In genomic region chr1:232385221-232385620, GRCh38 we compare ENCODE assay signal across 15 cellular contexts.
DNase-seq lines count a peak whose midpoint lies in the region; ATAC-seq and TF ChIP-seq lines count a peak whose summit lies in the region.
"Had no signal": no experiment of that assay in that cellular context is flagged by ENCODE, and none has a peak within 500 bp of the region (broad histone marks: within the 10 kb centered on the region; RNA-seq: fewer than 3 reads in every experiment).

No MANE protein-coding gene starts in this region.

- WGBS in sigmoid colon, 2 donors, result 91 to 92% methylated on average over 10 of the region's 10 CpGs

- peaks cover 2% of the 10 kb centered on the region for H3K27me3 ChIP-seq in adipocyte (replicated peaks; ENCODE audit: control insufficient read depth, insufficient read depth, low read length)
- H3K27me3 ChIP-seq in sigmoid colon, result no peaks in the 10 kb centered on the region
- H3K27me3 ChIP-seq: gastrocnemius medialis had no signal

- H3K4me1 Mint-ChIP-seq in T-helper 17 cell, result no peaks in the 10 kb centered on the region
- H3K4me1 Mint-ChIP-seq: stimulated activated naive CD8-positive, alpha-beta T cell treated with anti-CD3 and anti-CD28 coated beads, Interleukin-15, amount 100 ng/mL, for 72 hours had no signal

- no peak overlapping the region for H3K27ac ChIP-seq in sigmoid colon
- H3K27ac ChIP-seq: gastrocnemius medialis, neutrophil had no signal

- TF ChIP-seq EP300 in sigmoid colon (IDR thresholded peaks at IDR 0.05), result no peak

- H3K27me3 Mint-ChIP-seq in T-helper 17 cell, result peaks cover 7% of the 10 kb centered on the region

- TF ChIP-seq CTCF in fibroblast of villous mesenchyme (IDR thresholded peaks at IDR 0.05; ENCODE audit: insufficient read depth, low read depth, low read length), result no peak
- TF ChIP-seq CTCF in sigmoid colon (IDR thresholded peaks at IDR 0.05), result no peak

- no peak for TF ChIP-seq POLR2A in sigmoid colon (IDR thresholded peaks at IDR 0.05)

- H3K36me3 Mint-ChIP-seq in T-helper 17 cell (ENCODE audit: low read depth), result no peaks in the 10 kb centered on the region

- H3K36me3 ChIP-seq in adipocyte (ENCODE audit: control insufficient read depth, insufficient read depth, low read length, severe bottlenecking) (no peaks in the 10 kb centered on the region), sigmoid colon (no peaks in the 10 kb centered on the region)
- H3K36me3 ChIP-seq: gastrocnemius medialis, neutrophil had no signal

- no peak overlapping the region for H3K27ac Mint-ChIP-seq in T-helper 17 cell
- H3K27ac Mint-ChIP-seq: activated T-cell treated with anti-CD3 and anti-CD28 coated beads, Interleukin-2, amount 50 U/mL, for 24 hours had no signal

- no peaks in the 10 kb centered on the region for H3K9me3 ChIP-seq in adipocyte (ENCODE audit: control insufficient read depth, low read length)
- H3K9me3 ChIP-seq in sigmoid colon, result no peaks in the 10 kb centered on the region
- H3K9me3 ChIP-seq in T-helper 17 cell (ENCODE audit: control insufficient read depth, low read length, poor library complexity, severe bottlenecking), result no peaks in the 10 kb centered on the region
- H3K9me3 ChIP-seq: gastrocnemius medialis, neutrophil had no signal

- no peak overlapping the region for H3K4me3 ChIP-seq in adipocyte (ENCODE audit: low read length)
- no peak overlapping the region for H3K4me3 ChIP-seq in fibroblast of villous mesenchyme (ENCODE audit: low read depth, low read length)
- no peak overlapping the region for H3K4me3 ChIP-seq in sigmoid colon
- H3K4me3 ChIP-seq: gastrocnemius medialis had no signal

- no peak overlapping the region for H3K9ac ChIP-seq in adipocyte (ENCODE audit: low read length)

- H3K4me3 Mint-ChIP-seq in T-helper 17 cell, result no peak overlapping the region
- H3K4me3 Mint-ChIP-seq: activated T-cell treated with anti-CD3 and anti-CD28 coated beads, Interleukin-2, amount 50 U/mL, for 24 hours; stimulated activated naive CD8-positive, alpha-beta T cell treated with anti-CD3 and anti-CD28 coated beads, Interleukin-15, amount 100 ng/mL, for 72 hours had no signal

- intact Hi-C loops in sigmoid colon (cut with DNase I), result no loop called here

- peaks cover 4% of the 10 kb centered on the region for H3K4me1 ChIP-seq in adipocyte (ENCODE audit: control insufficient read depth, insufficient read depth, low read length)
- no peaks in the 10 kb centered on the region for H3K4me1 ChIP-seq in sigmoid colon
- H3K4me1 ChIP-seq: gastrocnemius medialis had no signal

- ATAC-seq in T-helper 17 cell, result no peak
- ATAC-seq in HG03432 (IDR thresholded peaks at IDR 0.05; ENCODE audit: unreplicated experiment), result no peak
- ATAC-seq: gastrocnemius medialis; stimulated activated naive CD8-positive, alpha-beta T cell treated with anti-CD3 and anti-CD28 coated beads, Interleukin-15, amount 100 ng/mL, for 72 hours had no signal

- peak; percentile 60 for DNase-seq in H4 (ENCODE audit: low spot score)
- peak; percentile 58 for DNase-seq in adipocyte (ENCODE audit: low read depth)
- DNase-seq in fibroblast of villous mesenchyme (ENCODE audit: low read depth), result peak; percentile 59
- DNase-seq in sigmoid colon, result peak; percentile 54
- no peak for DNase-seq in T-helper 17 cell
- no peak for DNase-seq in COLO668 (lab: John Stamatoyannopoulos, UW; ENCODE audit: unreplicated experiment)
- DNase-seq in stimulated activated CD4-positive, alpha-beta T cell treated with anti-CD3 and anti-CD28 coated beads, Interleukin-1b, Interleukin-23, amount 100 ng/mL, for 48 hours, result no peak
- DNase-seq: activated T-cell treated with anti-CD3 and anti-CD28 coated beads, Interleukin-2, amount 50 U/mL, for 24 hours; central memory CD4-positive, alpha-beta T cell; gastrocnemius medialis; NCI-H510A treated with DMSO at 0.1 percent for 48 hours; Right ventricle myocardium superior; stimulated activated naive CD8-positive, alpha-beta T cell treated with anti-CD3 and anti-CD28 coated beads, Interleukin-15, amount 100 ng/mL, for 72 hours had no signal

Comparison
In these comparisons a context has a peak if more than half of its experiments do, and no peak if none do; other contexts are left out.
1. DNase-seq: peak in H4 (single experiment), adipocyte (single experiment), fibroblast of villous mesenchyme (single experiment) and sigmoid colon (single experiment); none in T-helper 17 cell (0 of 3), COLO668 (single experiment) and stimulated activated CD4-positive, alpha-beta T cell treated with anti-CD3 and anti-CD28 coated beads, Interleukin-1b, Interleukin-23, amount 100 ng/mL, for 48 hours (single experiment).